Comparison of ENCODE assay signal across 10 cellular contexts in the genomic region with DNA sequence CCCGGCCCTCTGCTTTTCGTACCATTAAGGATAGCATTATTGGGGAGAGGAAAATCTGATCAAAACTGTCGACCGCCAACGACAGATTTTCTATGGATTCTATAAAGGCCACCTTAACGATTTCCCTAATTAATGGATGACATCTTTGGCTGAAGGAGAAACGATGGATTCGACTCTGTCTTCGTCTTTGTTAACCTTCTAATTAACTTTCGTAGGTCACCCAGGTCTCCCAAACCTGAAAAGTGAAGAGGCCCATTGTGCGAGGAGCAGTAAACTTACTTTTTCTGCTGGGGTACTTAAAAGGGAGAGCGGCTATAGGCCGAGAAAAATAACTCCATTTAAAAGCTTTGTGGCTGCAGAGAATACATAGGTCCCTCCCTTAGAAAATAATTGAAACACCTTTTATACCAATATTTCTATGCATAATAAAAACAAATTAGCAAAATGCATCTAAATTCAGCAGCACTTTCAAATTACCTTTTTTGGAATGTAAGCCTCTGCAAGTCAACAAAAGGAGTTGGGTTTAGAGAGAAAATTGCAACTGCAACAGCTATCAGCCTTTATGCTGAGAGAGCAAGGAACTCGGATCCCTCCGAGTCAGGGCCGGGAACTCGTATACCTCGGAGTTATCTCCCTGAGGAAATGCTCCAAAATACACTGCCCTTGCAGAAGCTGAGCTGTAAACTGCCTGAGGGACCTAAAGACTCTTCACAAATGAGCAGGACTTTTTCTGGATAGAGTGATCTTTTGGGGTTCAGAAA. TPM values are rescaled to one million over a fixed set of nuclear protein-coding genes. Genes with fewer than 3 reads are reported as not detected.
DNase-seq lines count a peak whose midpoint lies in the region; ATAC-seq and TF ChIP-seq lines count a peak whose summit lies in the region.
"Had no signal": no experiment of that assay in that cellular context is flagged by ENCODE, and none has a peak within 500 bp of the region (broad histone marks: within the 10 kb centered on the region; RNA-seq: fewer than 3 reads in every experiment).

No MANE protein-coding gene starts in this region.

- BruUV-seq in IMR-90 (replicated peaks; lab: Mats Ljungman, UMichigan), result no TSS peak

- no peak overlapping the region for H2AK9ac ChIP-seq in IMR-90 (replicated peaks; ENCODE audit: low read depth, low read length, poor library complexity)

- intact Hi-C loops in IMR-90 (cut with micrococcal nuclease), result no loop called here

- H4K8ac ChIP-seq in IMR-90 (ENCODE audit: low read depth in 2 of 2, low read length in 2 of 2), result no peak overlapping the region

- no peak overlapping the region for H2BK120ac ChIP-seq in IMR-90 (ENCODE audit: low read depth, low read length)

- CTCF ChIA-PET in AG04449 (lab: Yijun Ruan, JAX), result interaction anchor here (1.0 to 1.6 kb wide), 5 partner anchors 9 to 358 kb away, joined by 3 to 9 read pairs (median 3); no protein-coding TSS in a partner anchor
- CTCF ChIA-PET in IMR-90 (lab: Yijun Ruan, JAX), result interaction anchor here (1.0 kb wide), 1 partner anchor 13 kb away, joined by 3 read pairs; no protein-coding TSS in a partner anchor

- peak overlapping the region; percentile 81 for H3K4me2 ChIP-seq in IMR-90 (ENCODE audit: low read depth, low read length)

- dilution Hi-C loops in IMR-90 (cut with HindIII; ENCODE audit: low sequenced_read_pairs, unreplicated experiment), result no loop called here

- H3K27ac ChIP-seq in IMR-90 (ENCODE audit: insufficient read depth, low read length) (no peak overlapping the region), ectodermal cell (ENCODE audit: insufficient read depth, low read depth, low read length, poor library complexity, severe bottlenecking) (peak overlapping the region; percentile 53)

- no peak overlapping the region for H2AFZ ChIP-seq in IMR-90 (replicated peaks; ENCODE audit: low read length, poor library complexity)
- peak overlapping the region; percentile 17 for H2AFZ ChIP-seq in neuron (ENCODE audit: low read depth, low read length)

- in situ Hi-C loops in IMR-90 (cut with MboI; ENCODE audit: low sequenced_read_pairs), result no loop called here

- H3K79me1 ChIP-seq in IMR-90 (ENCODE audit: low read depth in 1 of 2, low read length in 2 of 2), result no peaks in the 10 kb centered on the region

- no peak for TF ChIP-seq RAD21 in IMR-90 (IDR thresholded peaks at IDR 0.05; ENCODE audit: low read length)

- H3K36me3 ChIP-seq in IMR-90 (ENCODE audit: control insufficient read depth, insufficient read depth, low read length) (no peaks in the 10 kb centered on the region), ectodermal cell (ENCODE audit: control insufficient read depth, insufficient read depth, low read length) (no peaks in the 10 kb centered on the region), neuron (ENCODE audit: insufficient read depth, low read length) (no peaks in the 10 kb centered on the region)
- H3K36me3 ChIP-seq: MG63 had no signal

- no peak overlapping the region for H3K4ac ChIP-seq in IMR-90 (ENCODE audit: low read depth, low read length)

- peaks cover 24% of the 10 kb centered on the region for H3K27me3 ChIP-seq in IMR-90 (ENCODE audit: control insufficient read depth, insufficient read depth, low read length)
- peaks cover 79% of the 10 kb centered on the region for H3K27me3 ChIP-seq in ectodermal cell (ENCODE audit: control insufficient read depth, insufficient read depth, low read length, poor library complexity, severe bottlenecking)
- H3K27me3 ChIP-seq in neuron (ENCODE audit: insufficient read depth, low read length), result peaks cover 53% of the 10 kb centered on the region
- H3K27me3 ChIP-seq: MG63 had no signal

- peak overlapping the region; percentile 45 for H3K4me3 ChIP-seq in AG04449 (ENCODE audit: low read depth, low read length)
- H3K4me3 ChIP-seq in IMR-90 (ENCODE audit: insufficient read depth, low read depth, low read length), result no peak overlapping the region
- peak overlapping the region; percentile 25 for H3K4me3 ChIP-seq in ectodermal cell (ENCODE audit: insufficient read depth, low read depth, low read length)
- H3K4me3 ChIP-seq in neuron (ENCODE audit: low read length), result peak overlapping the region; percentile 39

- WGBS in IMR-90 (ENCODE audit: extremely low coverage in 2 of 2, insufficient read length in 1 of 2), 2 experiments, result no CpG with 5 or more reads among the region's 18 CpGs
- 1 to 2% methylated on average over 18 of the region's 18 CpGs for WGBS in ectodermal cell, 2 experiments

- H3K9me3 ChIP-seq in IMR-90 (ENCODE audit: control insufficient read depth, insufficient read depth, low read length), result no peaks in the 10 kb centered on the region
- H3K9me3 ChIP-seq in ectodermal cell (ENCODE audit: control insufficient read depth, low read length), result no peaks in the 10 kb centered on the region
- H3K9me3 ChIP-seq in neuron (ENCODE audit: low read length), result no peaks in the 10 kb centered on the region
- H3K9me3 ChIP-seq: MG63 had no signal

- no peak overlapping the region for H2BK5ac ChIP-seq in IMR-90 (ENCODE audit: low read depth, low read length, poor library complexity, severe bottlenecking)

- POLR2A ChIA-PET in AG04449 (lab: Yijun Ruan, JAX), result no interaction called here
- POLR2A ChIA-PET in IMR-90 (lab: Charles Lee; ENCODE audit: unreplicated experiment), result no interaction called here

- DNase-seq in AG04449 (ENCODE audit: low read depth, low spot score) (no peak), IMR-90 (no peak), HT-29 (ENCODE audit: low spot score) (no peak)
- no peak for DNase-seq in stimulated activated CD4-positive, alpha-beta T cell treated with anti-CD3 and anti-CD28 coated beads, Interleukin-2, amount 100 ng/mL, for 48 hours
- DNase-seq: occipital lobe had no signal

- H2BK15ac ChIP-seq in IMR-90 (ENCODE audit: low read depth, low read length), result no peak overlapping the region

- H4K91ac ChIP-seq in IMR-90 (ENCODE audit: insufficient read depth, low read depth, low read length), result no peak overlapping the region

- no peak overlapping the region for H3K56ac ChIP-seq in IMR-90 (ENCODE audit: extremely low read depth, insufficient read depth, low read length)

- 0 out of 2 replicates have a peak overlapping the region, but pooled peaks have one; percentile 45 for H3K14ac ChIP-seq in IMR-90 (replicated peaks; ENCODE audit: low read depth, low read length)

- H3K9me1 ChIP-seq in IMR-90 (ENCODE audit: insufficient read depth, low read length), result no peaks in the 10 kb centered on the region

- no peak for TF ChIP-seq POLR2A in IMR-90 (IDR thresholded peaks at IDR 0.05; ENCODE audit: low read depth, low read length)

- H2AK5ac ChIP-seq in IMR-90 (ENCODE audit: low read depth, low read length), result no peak overlapping the region

- H3K4me1 ChIP-seq in IMR-90 (ENCODE audit: control insufficient read depth, insufficient read depth, low read length) (no peaks in the 10 kb centered on the region), ectodermal cell (ENCODE audit: control insufficient read depth, insufficient read depth, low read length) (peaks cover 17% of the 10 kb centered on the region), neuron (ENCODE audit: insufficient read depth, low read length) (peaks cover 15% of the 10 kb centered on the region)

- H3K18ac ChIP-seq in IMR-90 (ENCODE audit: low read depth, low read length), result no peak overlapping the region

- no peak overlapping the region for H3K23ac ChIP-seq in IMR-90 (ENCODE audit: low read depth, low read length)

- H2BK20ac ChIP-seq in IMR-90 (ENCODE audit: low read depth, low read length), result no peak overlapping the region

- no peak overlapping the region for H3K9ac ChIP-seq in IMR-90 (ENCODE audit: low read depth, low read length)

- H4K20me1 ChIP-seq in IMR-90 (ENCODE audit: insufficient read depth, low read length), result no peaks in the 10 kb centered on the region

- TF ChIP-seq CTCF in AG04449 (IDR thresholded peaks at IDR 0.05; ENCODE audit: insufficient read depth, low read length, missing control alignments) (no peak), IMR-90 (conservative IDR thresholded peaks at IDR 0.05; ENCODE audit: low read depth, low read length) (no peak)

- H4K5ac ChIP-seq in IMR-90 (ENCODE audit: low read depth, low read length), result no peak overlapping the region

- ATAC-seq in IMR-90 (ENCODE audit: low read depth), result no peak
- no peak for ATAC-seq in HG02884 (IDR thresholded peaks at IDR 0.05; ENCODE audit: unreplicated experiment)
- ATAC-seq in GM21723 (IDR thresholded peaks at IDR 0.05; ENCODE audit: unreplicated experiment), result no peak

TF ChIP-seq in IMR-90, 13 proteins besides CTCF, POLR2A, EP300 and RAD21 (continues in another document):
- TF ChIP-seq CHD1 (IDR thresholded peaks at IDR 0.05; ENCODE audit: low read depth, low read length) (no peak), RFX5 (IDR thresholded peaks at IDR 0.05; ENCODE audit: low read depth, low read length) (no peak), SMC3 (IDR thresholded peaks at IDR 0.05; ENCODE audit: low read depth, low read length) (no peak), MAFK (IDR thresholded peaks at IDR 0.05; ENCODE audit: low read depth, low read length) (no peak), MAZ (IDR thresholded peaks at IDR 0.05; ENCODE audit: borderline replicate concordance, low read depth, low read length) (no peak), BHLHE40 (IDR thresholded peaks at IDR 0.05; ENCODE audit: low read depth, low read length) (no peak)
- TF ChIP-seq, protein P1, sequence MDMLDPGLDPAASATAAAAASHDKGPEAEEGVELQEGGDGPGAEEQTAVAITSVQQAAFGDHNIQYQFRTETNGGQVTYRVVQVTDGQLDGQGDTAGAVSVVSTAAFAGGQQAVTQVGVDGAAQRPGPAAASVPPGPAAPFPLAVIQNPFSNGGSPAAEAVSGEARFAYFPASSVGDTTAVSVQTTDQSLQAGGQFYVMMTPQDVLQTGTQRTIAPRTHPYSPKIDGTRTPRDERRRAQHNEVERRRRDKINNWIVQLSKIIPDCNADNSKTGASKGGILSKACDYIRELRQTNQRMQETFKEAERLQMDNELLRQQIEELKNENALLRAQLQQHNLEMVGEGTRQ (IDR thresholded peaks at IDR 0.05; ENCODE audit: low read depth, low read length), result no peak

RNA-seq across cellular contexts. Expression of gene NR2E1, which starts 31.4 kb away (rescaled TPM):
- not detected in 2 replicates for total RNA-seq in IMR-90 (2012; rRNA removed)
- not detected in 2 replicates for polyA plus RNA-seq in IMR-90 (2012; rRNA removed)
- polyA plus RNA-seq in IMR-90 (2012; cell fraction: cytosol; rRNA removed), result not detected in 2 replicates
- polyA plus RNA-seq in IMR-90 (2012; cell fraction: nucleus; rRNA removed; ENCODE audit: low replicate concordance), result not detected in 2 replicates
- polyA plus RNA-seq in ectodermal cell (2013, experiment 1 of 4), result 0.63 TPM
- polyA plus RNA-seq in ectodermal cell (2013, experiment 2 of 4), result 1.0 TPM
- polyA plus RNA-seq in ectodermal cell (2013, experiment 3 of 4), result 0.37 TPM
- polyA plus RNA-seq in ectodermal cell (2013, experiment 4 of 4), result 0.73 TPM
- total RNA-seq in HT-29 (2014; rRNA removed; shearing (Covaris generic)), result not detected in 2 replicates

RNA-seq across cellular contexts. Expression of gene OSTM1, which starts 59.9 kb away (rescaled TPM):
- total RNA-seq in IMR-90 (2012; rRNA removed), result 17.5 and 24.7 TPM in 2 replicates
- 8.0 and 10.4 TPM in 2 replicates for polyA plus RNA-seq in IMR-90 (2012; rRNA removed)
- polyA plus RNA-seq in IMR-90 (2012; cell fraction: cytosol; rRNA removed), result 42.4 and 107 TPM in 2 replicates
- polyA plus RNA-seq in IMR-90 (2012; cell fraction: nucleus; rRNA removed; ENCODE audit: low replicate concordance), result 9.1 and 21.6 TPM in 2 replicates
- 20.6 TPM for polyA plus RNA-seq in ectodermal cell (2013, experiment 1 of 4)
- 24.9 TPM for polyA plus RNA-seq in ectodermal cell (2013, experiment 2 of 4)
- polyA plus RNA-seq in ectodermal cell (2013, experiment 3 of 4), result 23.3 TPM
- 28.5 TPM for polyA plus RNA-seq in ectodermal cell (2013, experiment 4 of 4)
- total RNA-seq in HT-29 (2014; rRNA removed; shearing (Covaris generic)), result 18.2 and 21.2 TPM in 2 replicates
